29 cellular contexts compared by ENCODE assay signal in genomic region chr5:90231688-90232087, GRCh38.
DNase-seq lines count a peak whose midpoint lies in the region; ATAC-seq, FAIRE-seq and TF ChIP-seq lines count a peak whose summit lies in the region.
"Had no signal": no experiment of that assay in that cellular context is flagged by ENCODE, and none has a peak within 500 bp of the region (broad histone marks: within the 10 kb centered on the region; RNA-seq: fewer than 3 reads in every experiment).

No MANE protein-coding gene starts in this region.

- ATAC-seq in right cardiac atrium (no peak), thoracic aorta (ENCODE audit: insufficient number of reproducible peaks, low FRiP score, low read depth) (no peak), GM18505 (IDR thresholded peaks at IDR 0.05; ENCODE audit: unreplicated experiment) (no peak), HG02571 (IDR thresholded peaks at IDR 0.05; ENCODE audit: unreplicated experiment) (no peak)

- H3K36me3 ChIP-seq in left ventricle myocardium inferior: no peaks in the 10 kb centered on the region
- no peaks in the 10 kb centered on the region for H3K36me3 ChIP-seq in ascending aorta
- H3K36me3 ChIP-seq in thoracic aorta: no peaks in the 10 kb centered on the region
- H3K36me3 ChIP-seq: BE2C, HAP-1 had no signal

- H3K4me3 ChIP-seq in left ventricle myocardium inferior: no peak overlapping the region
- H3K4me3 ChIP-seq in right cardiac atrium (ENCODE audit: low read length): no peak overlapping the region
- peak overlapping the region in 1 of 2 donors; percentile 12 for H3K4me3 ChIP-seq in ascending aorta
- peak overlapping the region; percentile 49 for H3K4me3 ChIP-seq in thoracic aorta
- no peak overlapping the region for H3K4me3 ChIP-seq in lower leg skin (ENCODE audit: low read depth, poor library complexity, severe bottlenecking)
- H3K4me3 ChIP-seq: HAP-1 had no signal

- no peak for FAIRE-seq in GM12891 (lab: Jason Lieb, UNC)

- DNase-seq in left ventricle myocardium inferior (no peak), right cardiac atrium (no peak), ascending aorta (ENCODE audit: low spot score in 2 of 2) (no peak), thoracic aorta (ENCODE audit: low spot score) (no peak), lower leg skin (ENCODE audit: low spot score in 2 of 2) (no peak), GM12891 (ENCODE audit: insufficient read length, low spot score) (no peak)
- DNase-seq: 8988T; ACHN; BE2C; CD8-positive, alpha-beta memory T cell; DMS 273 treated with DMSO at 0.1 percent for 48 hours; DND-41; GOT3; MM.1S; NCI-H1417; NCI-H187; NCI-H2081 treated with DMSO at 0.1 percent for 48 hours; NCI-H2171; NCI-H226; NCI-H510A; NCI-H82; NK-92 treated with Interleukin-12 subunit alpha and Interleukin-12 subunit beta, amount 100 ng/mL, for 24 hours; SHP77 had no signal

- H3K4me1 ChIP-seq in left ventricle myocardium inferior (no peaks in the 10 kb centered on the region), right cardiac atrium (ENCODE audit: control insufficient read depth, insufficient read depth, low read length) (peaks cover 2% of the 10 kb centered on the region), ascending aorta (peaks cover 0 to 31% of the 10 kb centered on the region in 2 donors), thoracic aorta (ENCODE audit: control insufficient read depth in 1 of 2, low read depth in 2 of 2) (peaks cover 15 to 60% of the 10 kb centered on the region in 2 donors)
- H3K4me1 ChIP-seq: BE2C had no signal

- peak overlapping the region; percentile 28 for H3K27ac ChIP-seq in left ventricle myocardium inferior (replicated peaks)
- no peak overlapping the region for H3K27ac ChIP-seq in right cardiac atrium (ENCODE audit: low read length)
- H3K27ac ChIP-seq in ascending aorta: peak overlapping the region; percentile 65 to 68
- H3K27ac ChIP-seq in thoracic aorta: peak overlapping the region; percentile 44 to 57
- H3K27ac ChIP-seq: HL-60, KMS-11, RWPE1 had no signal

- TF ChIP-seq POLR2A in lower leg skin (IDR thresholded peaks at IDR 0.05) (no peak), GM18505 (IDR thresholded peaks at IDR 0.05; ENCODE audit: borderline replicate concordance, extremely low read depth, insufficient read depth, insufficient read length) (no peak), GM12891 (IDR thresholded peaks at IDR 0.05; ENCODE audit: low read depth, low read length) (no peak)

- intact Hi-C loops in left ventricle myocardium inferior (cut with micrococcal nuclease) (no loop called here), right cardiac atrium (cut with DNase I) (no loop called here), ascending aorta (cut with DNase I) (loop anchor here (5.0 kb wide), 1 partner anchor 94 kb away; no protein-coding TSS in a partner anchor), lower leg skin (cut with DNase I; ENCODE audit: low total_unique reads) (no loop called here)

- H3K27me3 ChIP-seq in left ventricle myocardium inferior (ENCODE audit: low read depth) (no peaks in the 10 kb centered on the region), right cardiac atrium (ENCODE audit: control insufficient read depth, insufficient read depth) (no peaks in the 10 kb centered on the region), ascending aorta (no peaks in the 10 kb centered on the region), thoracic aorta (replicated peaks; ENCODE audit: insufficient read depth) (no peaks in the 10 kb centered on the region)

- TF ChIP-seq CTCF in left ventricle myocardium inferior (IDR thresholded peaks at IDR 0.05; ENCODE audit: borderline replicate concordance) (no peak), ascending aorta (IDR thresholded peaks at IDR 0.05) (no peak), thoracic aorta (IDR thresholded peaks at IDR 0.05) (no peak), lower leg skin (IDR thresholded peaks at IDR 0.05) (no peak)

- WGBS in right cardiac atrium: 51% methylated on average over 4 of the region's 4 CpGs
- WGBS in lower leg skin, 2 donors: 74 to 78% methylated on average over 4 of the region's 4 CpGs

- H3K9me3 ChIP-seq in left ventricle myocardium inferior (replicated peaks) (no peaks in the 10 kb centered on the region), right cardiac atrium (ENCODE audit: control insufficient read depth, low read length) (no peaks in the 10 kb centered on the region), ascending aorta (no peaks in the 10 kb centered on the region), thoracic aorta (no peaks in the 10 kb centered on the region)
- H3K9me3 ChIP-seq: BE2C, HAP-1 had no signal

TF ChIP-seq in GM12891, 5 proteins besides CTCF, POLR2A, EP300 and RAD21:
- TF ChIP-seq SPI1 (IDR thresholded peaks at IDR 0.05; ENCODE audit: low read depth, low read length) (no peak), TAF1 (IDR thresholded peaks at IDR 0.05; ENCODE audit: low read depth, low read length) (no peak), POU2F2 (IDR thresholded peaks at IDR 0.05; ENCODE audit: low read depth, low read length) (no peak), POLR2AphosphoS5 (IDR thresholded peaks at IDR 0.05; ENCODE audit: low read depth, low read length) (no peak), PAX5 (IDR thresholded peaks at IDR 0.05; ENCODE audit: insufficient read depth, low read length, severe bottlenecking) (no peak)
